Comparison of ENCODE assay signal across 17 cellular contexts in genomic region chr20:33474963-33475362, GRCh38. TPM values are rescaled to one million over a fixed set of nuclear protein-coding genes. Genes with fewer than 3 reads are reported as not detected.
DNase-seq lines count a peak whose midpoint lies in the region; ATAC-seq and TF ChIP-seq lines count a peak whose summit lies in the region.
"Had no signal": no experiment of that assay in that cellular context is flagged by ENCODE, and none has a peak within 500 bp of the region (broad histone marks: within the 10 kb centered on the region; RNA-seq: fewer than 3 reads in every experiment).

No MANE protein-coding gene starts in this region.

- ATAC-seq in GM21447 (IDR thresholded peaks at IDR 0.05; ENCODE audit: unreplicated experiment), result no peak

- H3K9me3 ChIP-seq in Karpas-422 (ENCODE audit: low read length) (no peaks in the 10 kb centered on the region), WERI-Rb-1 (ENCODE audit: severe bottlenecking) (no peaks in the 10 kb centered on the region)
- H3K9me3 ChIP-seq: SK-N-SH had no signal

- H3K4me3 ChIP-seq in Karpas-422 (ENCODE audit: low read length) (peak overlapping the region; percentile 62), WERI-Rb-1 (ENCODE audit: low read depth, low read length) (no peak overlapping the region; the same call in 1 of the 2 replicates)

- peak overlapping the region; percentile 74 for H3K9ac ChIP-seq in Karpas-422 (ENCODE audit: low read length)
- H3K9ac ChIP-seq: SK-N-SH had no signal

- H3K27ac ChIP-seq in Karpas-422 (ENCODE audit: low read length) (peak overlapping the region; percentile 100), WERI-Rb-1 (peak overlapping the region; percentile 88)
- H3K27ac ChIP-seq: HL-60 had no signal

- no peak for TF ChIP-seq CTCF in WERI-Rb-1 (IDR thresholded peaks at IDR 0.05; ENCODE audit: low read depth, low read length)

- H3K36me3 ChIP-seq in Karpas-422 (ENCODE audit: insufficient read depth, low read length), result no peaks in the 10 kb centered on the region
- H3K36me3 ChIP-seq in WERI-Rb-1, result no peaks in the 10 kb centered on the region

- H4K20me1 ChIP-seq in Karpas-422 (ENCODE audit: insufficient read depth, low read depth, low read length), result no peaks in the 10 kb centered on the region

- H3K27me3 ChIP-seq in Karpas-422 (ENCODE audit: low read length) (no peaks in the 10 kb centered on the region), WERI-Rb-1 (ENCODE audit: insufficient read depth, low read depth, severe bottlenecking) (no peaks in the 10 kb centered on the region)

- H2AFZ ChIP-seq in Karpas-422 (ENCODE audit: low read length), result no peak overlapping the region

- H3K9me2 ChIP-seq in Karpas-422 (replicated peaks; ENCODE audit: insufficient read depth, low read length), result no peaks in the 10 kb centered on the region
- H3K9me2 ChIP-seq: SK-N-SH had no signal

- no peaks in the 10 kb centered on the region for H3K79me2 ChIP-seq in Karpas-422 (ENCODE audit: low read length)

- peak overlapping the region; percentile 86 for H3K4me2 ChIP-seq in Karpas-422 (ENCODE audit: low read depth, low read length, poor library complexity, severe bottlenecking)
- H3K4me2 ChIP-seq: SK-N-SH had no signal

- peaks cover 70% of the 10 kb centered on the region for H3K4me1 ChIP-seq in Karpas-422 (ENCODE audit: low read length)

- DNase-seq in DMS53 (lab: John Stamatoyannopoulos, UW) (peak; percentile 62), DMS53 treated with DMSO at 0.1 percent for 48 hours (lab: John Stamatoyannopoulos, UW; ENCODE audit: unreplicated experiment) (no peak), Karpas-422 (peak; percentile 92), NCI-H345 (lab: John Stamatoyannopoulos, UW) (peak; percentile 33), WERI-Rb-1 (no peak), kidney glomerular epithelial cell (lab: John Stamatoyannopoulos, UW) (no peak), HK-2 (ENCODE audit: unreplicated experiment) (no peak)
- DNase-seq: 8988T; CD4-positive, CD25-positive, alpha-beta regulatory T cell; DMS 273 treated with DMSO at 0.1 percent for 48 hours; MM.1S; NCI-H187 treated with DMSO at 0.1 percent for 48 hours; OCI-M1; Right ventricle myocardium superior; SK-N-SH had no signal

RNA-seq across cellular contexts. Expression of gene CBFA2T2, which starts 14.9 kb away (rescaled TPM):
- 47.6 and 54.8 TPM in 2 replicates for total RNA-seq in Karpas-422 (2014; rRNA removed; shearing (Covaris generic); ENCODE audit: low replicate concordance)

RNA-seq across cellular contexts. Expression of gene SNTA1, which starts 31.4 kb away (rescaled TPM):
- total RNA-seq in Karpas-422 (2014; rRNA removed; shearing (Covaris generic); ENCODE audit: low replicate concordance), result 51.4 and 85.6 TPM in 2 replicates

Comparison
In these comparisons a context has a peak if more than half of its experiments do, and no peak if none do; other contexts are left out.
1. DNase-seq: peak in DMS53 (single experiment), Karpas-422 (single experiment) and NCI-H345 (single experiment); none in DMS53 treated with DMSO at 0.1 percent for 48 hours (single experiment), WERI-Rb-1 (single experiment), kidney glomerular epithelial cell (single experiment) and HK-2 (single experiment).